ENCODE assay signal across 6 cellular contexts in the genomic region with DNA sequence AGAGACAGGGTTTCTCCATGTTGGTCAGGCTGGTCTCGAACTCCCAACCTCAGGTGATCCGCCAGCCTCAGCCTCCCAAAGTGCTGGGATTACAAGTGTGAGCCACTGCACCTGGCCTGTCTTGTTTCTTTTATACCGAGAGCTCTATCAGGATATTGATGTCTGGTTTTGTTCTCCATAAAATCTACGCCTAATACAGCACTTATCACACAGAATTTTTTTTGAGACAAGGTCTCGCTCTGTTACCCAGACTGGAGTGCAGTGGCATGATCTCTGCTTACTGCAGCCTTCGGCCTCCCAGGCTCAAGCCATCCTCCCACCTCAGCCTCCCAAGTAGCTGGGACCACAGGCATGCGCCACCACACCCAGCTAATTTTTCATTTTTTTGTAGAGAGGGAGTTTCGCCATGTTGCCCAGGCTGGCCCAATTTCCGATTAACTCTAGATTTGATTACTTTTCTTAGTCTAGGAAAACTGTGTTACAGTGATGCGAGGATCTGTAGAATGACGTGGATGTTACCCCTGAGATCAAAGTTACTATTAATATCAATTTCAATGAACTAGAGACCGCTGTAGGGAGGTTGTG. TPM values are rescaled to one million over a fixed set of nuclear protein-coding genes. Genes with fewer than 3 reads are reported as not detected.
DNase-seq lines count a peak whose midpoint lies in the region; ATAC-seq and TF ChIP-seq lines count a peak whose summit lies in the region.
"Not testable (repeated sequence)": the region's sequence is repeated elsewhere in the genome, so short reads cannot be mapped to it uniquely, and the experiment has no call there.

No MANE protein-coding gene starts in this region.

- peak overlapping the region; percentile 99 for H3K4me3 ChIP-seq in HAP-1
- H3K4me3 ChIP-seq in brain microvascular endothelial cell (ENCODE audit: low read depth, low read length) = peak overlapping the region; percentile 93
- peak overlapping the region; percentile 74 for H3K4me3 ChIP-seq in right cardiac atrium (ENCODE audit: low read length)
- peak overlapping the region; percentile 86 for H3K4me3 ChIP-seq in osteoblast (ENCODE audit: insufficient read depth, low read length)
- H3K4me3 ChIP-seq in vagina = peak overlapping the region; percentile 64 to 79

- peak overlapping the region; percentile 80 for H2AFZ ChIP-seq in osteoblast (ENCODE audit: low read length)

- H3K27ac ChIP-seq in brain microvascular endothelial cell = peak overlapping the region; percentile 25
- peak overlapping the region; percentile 76 for H3K27ac ChIP-seq in right cardiac atrium (ENCODE audit: low read length)
- H3K27ac ChIP-seq in osteoblast (ENCODE audit: low read depth, low read length) = peak overlapping the region; percentile 50
- H3K27ac ChIP-seq in vagina = peak overlapping the region; percentile 70

- H3K79me2 ChIP-seq in osteoblast (ENCODE audit: insufficient read depth, low read length) = peaks cover 24% of the 10 kb centered on the region

- not testable (repeated sequence) for DNase-seq in HAP-1 (ENCODE audit: low spot score in 2 of 2); brain microvascular endothelial cell; right cardiac atrium; osteoblast (ENCODE audit: insufficient read length, low spot score, missing footprints); vagina (ENCODE audit: extremely low spot score in 2 of 2)

- in situ Hi-C loops in HAP-1 (cut with MboI; ENCODE audit: low sequenced_read_pairs); brain microvascular endothelial cell (cut with HindIII; ENCODE audit: low pct_ligation_motif_present, low sequenced_read_pairs): not testable (repeated sequence)

- peaks cover 21% of the 10 kb centered on the region for H3K36me3 ChIP-seq in HAP-1 (replicated peaks)
- not testable (repeated sequence) for H3K36me3 ChIP-seq in brain microvascular endothelial cell (replicated peaks); vagina
- H3K36me3 ChIP-seq in osteoblast (ENCODE audit: insufficient read depth, low read length) = peaks cover 21% of the 10 kb centered on the region

- peaks cover 10% of the 10 kb centered on the region for H3K4me1 ChIP-seq in HAP-1
- not testable (repeated sequence) for H3K4me1 ChIP-seq in right cardiac atrium (ENCODE audit: control insufficient read depth, insufficient read depth, low read length); vagina
- peaks cover 19% of the 10 kb centered on the region for H3K4me1 ChIP-seq in osteoblast (ENCODE audit: insufficient read depth, low read length)

- TF ChIP-seq POLR2A in vagina (IDR thresholded peaks at IDR 0.05) = not testable (repeated sequence)

- not testable (repeated sequence) for H4K20me1 ChIP-seq in osteoblast (ENCODE audit: insufficient read depth, low read length)

- 0 out of 3 replicates have a peak, but pooled peaks have one; percentile 7 for ATAC-seq in SK-N-SH treated with all-trans-retinoic acid at 6 μM for 48 hours
- not testable (repeated sequence) for ATAC-seq in right cardiac atrium

- H3K4me2 ChIP-seq in osteoblast (ENCODE audit: insufficient read depth, low read length) = peak overlapping the region; percentile 91

- not testable (repeated sequence) for H3K27me3 ChIP-seq in HAP-1 (ENCODE audit: low read depth); brain microvascular endothelial cell (replicated peaks); right cardiac atrium (ENCODE audit: control insufficient read depth, insufficient read depth); osteoblast (ENCODE audit: insufficient read depth, low read length); vagina

- not testable (repeated sequence) for TF ChIP-seq CTCF in brain microvascular endothelial cell (IDR thresholded peaks at IDR 0.05; ENCODE audit: low read depth, low read length, missing control alignments); osteoblast (IDR thresholded peaks at IDR 0.05; ENCODE audit: extremely low read depth, low read depth, low read length); vagina (IDR thresholded peaks at IDR 0.05)

- 80% methylated on average over 12 of the region's 12 CpGs for WGBS in right cardiac atrium

- not testable (repeated sequence) for H3K9me3 ChIP-seq in HAP-1; right cardiac atrium (ENCODE audit: control insufficient read depth, low read length); osteoblast (ENCODE audit: low read depth, low read length); vagina

- intact Hi-C loops in right cardiac atrium (cut with DNase I) = loop anchor here in 1 of 4 donors (10.0 kb wide), 1 partner anchor 274 kb away; no protein-coding TSS in a partner anchor
- intact Hi-C loops in vagina (cut with DNase I) = not testable (repeated sequence)

RNA-seq across cellular contexts. Expression of gene MRPL52, which starts 0.5 kb away (rescaled TPM):
- total RNA-seq in right cardiac atrium = 100 to 1,000 TPM in 1 of 4 donors, 10 to 100 TPM in 3; 86.2 to 115 (median 91.1) TPM
- 113 TPM for polyA plus RNA-seq in right cardiac atrium
- total RNA-seq in osteoblast = 20.3 and 31.5 TPM in 2 replicates
- total RNA-seq in vagina = 68.0 TPM

RNA-seq across cellular contexts. Expression of gene MMP14, which starts 7.2 kb away (rescaled TPM):
- total RNA-seq in right cardiac atrium (10 to 100 TPM; 45.3 to 64.1 (median 50.0) TPM), osteoblast (580 and 649 TPM in 2 replicates), vagina (187 TPM)
- polyA plus RNA-seq in right cardiac atrium = 33.3 TPM

RNA-seq across cellular contexts. Expression of gene SLC7A7, which starts 13.9 kb away (rescaled TPM):
- 10 to 100 TPM in 1 of 4 donors, 1 to 10 TPM in 3; 5.7 to 13.6 (median 7.5) TPM for total RNA-seq in right cardiac atrium
- 3.1 TPM for polyA plus RNA-seq in right cardiac atrium
- total RNA-seq in osteoblast = 4.3 and 4.7 TPM in 2 replicates
- total RNA-seq in vagina = 7.4 TPM

RNA-seq across cellular contexts. Expression of gene LRP10, which starts 42.4 kb away (rescaled TPM):
- 10 to 100 TPM; 66.2 to 89.7 (median 76.5) TPM for total RNA-seq in right cardiac atrium
- polyA plus RNA-seq in right cardiac atrium = 28.7 TPM
- 147 and 164 TPM in 2 replicates for total RNA-seq in osteoblast
- 137 TPM for total RNA-seq in vagina

RNA-seq across cellular contexts. Expression of gene REM2, which starts 53.9 kb away (rescaled TPM):
- total RNA-seq in right cardiac atrium = under 1 TPM in 1 of 4 donors, not detected in 3; 0.25 TPM
- polyA plus RNA-seq in right cardiac atrium = 0.07 TPM
- 0.29 and 0.36 TPM in 2 replicates for total RNA-seq in osteoblast
- 3.9 TPM for total RNA-seq in vagina

Comparison
In these comparisons a context has a peak if more than half of its experiments do, and no peak if none do; other contexts are left out.
1. H3K27ac ChIP-seq: peak in every context shown above with its lines; median percentile 76 in right cardiac atrium; 70 in vagina; 50 in osteoblast; 25 in brain microvascular endothelial cell.